ENCODE assay signal across 13 cellular contexts in the genomic region with DNA sequence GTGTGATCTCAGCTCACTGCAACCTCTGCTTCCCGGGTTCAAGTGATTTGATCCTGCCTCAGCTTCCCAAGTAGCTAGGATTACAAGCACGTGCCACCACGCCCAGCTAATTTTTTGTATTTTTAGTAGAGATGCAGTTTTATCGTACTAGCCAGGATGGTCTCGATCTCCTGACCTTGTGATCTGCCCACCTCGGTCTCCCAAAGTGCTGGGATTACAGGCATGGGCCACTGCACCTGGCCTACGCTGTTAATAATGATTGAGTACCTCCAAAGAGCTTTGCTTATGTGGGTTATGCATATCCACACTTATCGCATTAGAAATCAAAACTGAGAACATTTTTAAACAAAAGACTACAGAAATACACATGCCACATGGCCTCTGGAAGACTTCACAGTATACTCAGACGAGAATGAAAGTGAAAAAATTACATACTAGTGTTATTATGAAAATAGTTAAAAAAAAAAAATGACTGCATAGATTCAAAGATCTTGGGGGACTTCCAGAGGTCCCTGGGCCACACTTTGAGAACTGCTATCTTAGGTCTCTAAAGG. TPM values are rescaled to one million over a fixed set of nuclear protein-coding genes. Genes with fewer than 3 reads are reported as not detected.
DNase-seq lines count a peak whose midpoint lies in the region; ATAC-seq and TF ChIP-seq lines count a peak whose summit lies in the region.
"Had no signal": no experiment of that assay in that cellular context is flagged by ENCODE, and none has a peak within 500 bp of the region (broad histone marks: within the 10 kb centered on the region; RNA-seq: fewer than 3 reads in every experiment).

No MANE protein-coding gene starts in this region.

- H3K9me3 Mint-ChIP-seq in T-cell (no peaks in the 10 kb centered on the region), osteocyte (ENCODE audit: unreplicated experiment) (no peaks in the 10 kb centered on the region)
- H3K9me3 Mint-ChIP-seq: immature natural killer cell had no signal

- DNase-seq in GM10248 (ENCODE audit: extremely low spot score) = peak; percentile 77
- DNase-seq in GM19238 (ENCODE audit: insufficient read length, low spot score) = peak; percentile 28
- DNase-seq in T-cell = no peak
- no peak for DNase-seq in coronary artery (ENCODE audit: low spot score)
- no peak for DNase-seq in mucosa of gallbladder (ENCODE audit: low spot score)
- no peak for DNase-seq in left ventricle myocardium superior
- DNase-seq in osteocyte (ENCODE audit: extremely low spot score, unreplicated experiment) = no peak
- DNase-seq: activated CD4-positive, alpha-beta T cell treated with anti-CD3 and anti-CD28 coated beads for 4 hours; immature natural killer cell; NCI-H526; right cardiac atrium had no signal

- intact Hi-C loops in left ventricle myocardium superior (cut with micrococcal nuclease) = no loop called here

- H3K27ac Mint-ChIP-seq in T-cell (peak overlapping the region; percentile 15 to 22), osteocyte (ENCODE audit: unreplicated experiment) (no peak overlapping the region)

- peak; percentile 84 for ATAC-seq in HG02884 (IDR thresholded peaks at IDR 0.05; ENCODE audit: unreplicated experiment)
- peak in 1 of 4 experiments; percentile 32 for ATAC-seq in T-cell (replicated peaks in 1 of 4)
- no peak for ATAC-seq in left ventricle myocardium superior
- ATAC-seq: right cardiac atrium had no signal

- CTCF ChIA-PET in GM10248 (lab: Yijun Ruan, JAX) = interaction anchor here (0.6 to 4.1 kb wide), 7 partner anchors 9 to 46 kb away, joined by 3 to 27 read pairs (median 4); a partner anchor contains a TSS
- CTCF ChIA-PET in T-cell (lab: Charles Lee) = interaction anchor here in 1 of 2 donors (0.5 to 0.7 kb wide), 2 partner anchors 54 to 295 kb away, joined by 3 to 4 read pairs; no protein-coding TSS in a partner anchor

- no peak overlapping the region for H3K27ac ChIP-seq in coronary artery
- H3K27ac ChIP-seq: thoracic aorta had no signal

- H3K27me3 Mint-ChIP-seq in T-cell (no peaks in the 10 kb centered on the region), osteocyte (ENCODE audit: unreplicated experiment) (no peaks in the 10 kb centered on the region)

- peaks cover 6 to 16% (median 6%) of the 10 kb centered on the region in 3 donors for H3K4me1 Mint-ChIP-seq in T-cell
- no peaks in the 10 kb centered on the region for H3K4me1 Mint-ChIP-seq in osteocyte (ENCODE audit: unreplicated experiment)
- H3K4me1 Mint-ChIP-seq: immature natural killer cell had no signal

- H3K36me3 Mint-ChIP-seq in T-cell (peaks cover 31% of the 10 kb centered on the region), osteocyte (ENCODE audit: unreplicated experiment) (peaks cover 22% of the 10 kb centered on the region)

- H3K4me3 Mint-ChIP-seq in T-cell (no peak overlapping the region), osteocyte (ENCODE audit: unreplicated experiment) (no peak overlapping the region)
- H3K4me3 Mint-ChIP-seq: immature natural killer cell had no signal

- POLR2A ChIA-PET in GM10248 (lab: Yijun Ruan, JAX) = interaction anchor here (1.7 kb wide), 1 partner anchor 937 kb away, joined by 6 read pairs; no protein-coding TSS in a partner anchor
- POLR2A ChIA-PET in T-cell (lab: Charles Lee) = interaction anchor here in 1 of 2 donors (0.6 kb wide), 1 partner anchor 33 kb away, joined by 3 read pairs; no protein-coding TSS in a partner anchor

- TF ChIP-seq CTCF in GM10248 (IDR thresholded peaks at IDR 0.05; ENCODE audit: control extremely low read depth, extremely low read depth, low read depth, missing control alignments) = no peak
- no peak for TF ChIP-seq CTCF in coronary artery (IDR thresholded peaks at IDR 0.05)
- TF ChIP-seq CTCF in osteocyte (IDR thresholded peaks at IDR 0.05) = no peak

- no peak overlapping the region for H3K4me3 ChIP-seq in coronary artery
- H3K4me3 ChIP-seq: thoracic aorta had no signal

RNA-seq across cellular contexts. Expression of a gene that starts 25.4 kb away (rescaled TPM):
- total RNA-seq in T-cell (10 to 100 TPM in 4 of 5 donors, 1 to 10 TPM in 1; 8.2 to 21.0 (median 16.6) TPM), mucosa of gallbladder (15.4 TPM), left ventricle myocardium superior (8.4 TPM), osteocyte (13.7 and 17.9 TPM in 2 replicates)

RNA-seq across cellular contexts. Expression of a gene that starts 34.0 kb away (rescaled TPM):
- under 1 TPM in 3 of 5 donors, not detected in 2; 0.28 to 0.98 (median 0.35) TPM for total RNA-seq in T-cell
- 0.40 TPM for total RNA-seq in mucosa of gallbladder
- total RNA-seq in left ventricle myocardium superior = not detected
- 0.73 and 0.86 TPM in 2 replicates for total RNA-seq in osteocyte
- total RNA-seq: right cardiac atrium had no signal

RNA-seq across cellular contexts. Expression of a gene that starts 45.9 kb away (rescaled TPM):
- total RNA-seq in T-cell (10 to 100 TPM; 35.5 to 80.4 (median 40.8) TPM), mucosa of gallbladder (23.3 TPM), left ventricle myocardium superior (14.9 TPM), osteocyte (15.0 and 17.4 TPM in 2 replicates)

Comparison
In these comparisons a context has a peak if more than half of its experiments do, and no peak if none do; other contexts are left out.
1. DNase-seq: peak in GM10248 (single experiment) and GM19238 (single experiment); none in T-cell (0 of 34), coronary artery (single experiment), mucosa of gallbladder (single experiment), left ventricle myocardium superior (single experiment) and osteocyte (single experiment).